ENCODE assay signal across 20 cellular contexts in genomic region chr21:44636209-44637017, GRCh38. TPM values are rescaled to one million over a fixed set of nuclear protein-coding genes. Genes with fewer than 3 reads are reported as not detected.
DNase-seq lines count a peak whose midpoint lies in the region; ATAC-seq and TF ChIP-seq lines count a peak whose summit lies in the region.
"Had no signal": no experiment of that assay in that cellular context is flagged by ENCODE, and none has a peak within 500 bp of the region (broad histone marks: within the 10 kb centered on the region; RNA-seq: fewer than 3 reads in every experiment).

No MANE protein-coding gene starts in this region.

- no peak overlapping the region for H3K4me3 Mint-ChIP-seq in endodermal cell
- H3K4me3 Mint-ChIP-seq in osteocyte (ENCODE audit: unreplicated experiment) = no peak overlapping the region
- H3K4me3 Mint-ChIP-seq: HFFc6, IgD-negative memory B cell had no signal

- no peaks in the 10 kb centered on the region for H3F3A ChIP-seq in smooth muscle cell (ENCODE audit: low read depth)

- H3K79me2 ChIP-seq in smooth muscle cell (ENCODE audit: low read depth) = no peaks in the 10 kb centered on the region

- WGBS in endodermal cell (ENCODE audit: insufficient coverage in 1 of 2, insufficient read length in 1 of 2), 2 experiments = 88 to 94% methylated on average over 9 to 15 of the region's 15 CpGs
- 88% methylated on average over 15 of the region's 15 CpGs for WGBS in smooth muscle cell (ENCODE audit: low lambda C conversion rate)

- ATAC-seq in upper lobe of right lung = peak; percentile 13
- no peak for ATAC-seq in HG03439 (IDR thresholded peaks at IDR 0.05; ENCODE audit: unreplicated experiment)
- ATAC-seq: A549 had no signal

- H3K36me3 ChIP-seq in endodermal cell (ENCODE audit: control insufficient read depth, insufficient read depth, low read length) (no peaks in the 10 kb centered on the region), upper lobe of right lung (no peaks in the 10 kb centered on the region), smooth muscle cell (ENCODE audit: low read depth) (no peaks in the 10 kb centered on the region)
- H3K36me3 ChIP-seq: BE2C, HAP-1 had no signal

- H3K27ac Mint-ChIP-seq in endodermal cell (no peak overlapping the region), osteocyte (ENCODE audit: unreplicated experiment) (no peak overlapping the region)
- H3K27ac Mint-ChIP-seq: HFFc6, IgD-negative memory B cell had no signal

- H3K9me3 ChIP-seq in endodermal cell (ENCODE audit: control insufficient read depth, low read length) = peaks cover 11% of the 10 kb centered on the region
- H3K9me3 ChIP-seq in upper lobe of right lung = peaks cover 2% of the 10 kb centered on the region
- no peaks in the 10 kb centered on the region for H3K9me3 ChIP-seq in smooth muscle cell (replicated peaks; ENCODE audit: low read depth)
- H3K9me3 ChIP-seq: HAP-1 had no signal

- H3K27ac ChIP-seq in coronary artery = no peak overlapping the region
- no peak overlapping the region for H3K27ac ChIP-seq in endodermal cell (ENCODE audit: low read depth, low read length)
- H3K27ac ChIP-seq in upper lobe of right lung = no peak overlapping the region
- no peak overlapping the region for H3K27ac ChIP-seq in smooth muscle cell (ENCODE audit: low read depth)
- H3K27ac ChIP-seq: A549, C4-2B had no signal

- H3K9me3 Mint-ChIP-seq in endodermal cell (peaks cover 21% of the 10 kb centered on the region), osteocyte (ENCODE audit: unreplicated experiment) (peaks cover 16% of the 10 kb centered on the region)

- no peak overlapping the region for H3K4me3 ChIP-seq in coronary artery
- no peak overlapping the region for H3K4me3 ChIP-seq in endodermal cell (ENCODE audit: low read length)
- no peak overlapping the region for H3K4me3 ChIP-seq in upper lobe of right lung
- H3K4me3 ChIP-seq in smooth muscle cell = no peak overlapping the region
- H3K4me3 ChIP-seq: A549, HAP-1 had no signal

- H2AFZ ChIP-seq in smooth muscle cell (ENCODE audit: low read depth) = no peak overlapping the region

- DNase-seq in coronary artery (ENCODE audit: low spot score) (peak; percentile 47), endodermal cell (peak; percentile 5), osteocyte (ENCODE audit: extremely low spot score, unreplicated experiment) (peak; percentile 73), upper lobe of right lung (no peak), HCEC 1CT (no peak), smooth muscle cell (lab: John Stamatoyannopoulos, UW; ENCODE audit: unreplicated experiment) (no peak)
- DNase-seq: BE2C; CD4-positive, alpha-beta memory T cell; DMS153; DMS79 treated with DMSO at 0.1 percent for 48 hours; EL; GOT3; HFFc6 had no signal

- no peaks in the 10 kb centered on the region for H3K4me1 ChIP-seq in endodermal cell (ENCODE audit: control insufficient read depth, insufficient read depth, low read length)
- no peaks in the 10 kb centered on the region for H3K4me1 ChIP-seq in upper lobe of right lung
- no peaks in the 10 kb centered on the region for H3K4me1 ChIP-seq in smooth muscle cell (ENCODE audit: low read depth)
- H3K4me1 ChIP-seq: A549, BE2C, HAP-1 had no signal

- H3K27me3 Mint-ChIP-seq in endodermal cell (ENCODE audit: insufficient read depth) = peaks cover 2% of the 10 kb centered on the region
- H3K27me3 Mint-ChIP-seq in osteocyte (ENCODE audit: unreplicated experiment) = peaks cover 16% of the 10 kb centered on the region

- TF ChIP-seq CTCF in coronary artery (IDR thresholded peaks at IDR 0.05) (no peak), endodermal cell (conservative IDR thresholded peaks at IDR 0.05) (no peak), osteocyte (IDR thresholded peaks at IDR 0.05) (no peak), upper lobe of right lung (IDR thresholded peaks at IDR 0.05) (no peak), smooth muscle cell (IDR thresholded peaks at IDR 0.05; ENCODE audit: borderline replicate concordance, insufficient read depth, poor library complexity, severe bottlenecking) (no peak)

- no peak overlapping the region for H3K9ac ChIP-seq in endodermal cell (ENCODE audit: extremely low read depth, low read length, poor library complexity, severe bottlenecking)
- no peak overlapping the region for H3K9ac ChIP-seq in smooth muscle cell (ENCODE audit: low read depth)

- peaks cover 2% of the 10 kb centered on the region for H3K4me1 Mint-ChIP-seq in endodermal cell
- no peaks in the 10 kb centered on the region for H3K4me1 Mint-ChIP-seq in osteocyte (ENCODE audit: unreplicated experiment)

- H3K27me3 ChIP-seq in endodermal cell (ENCODE audit: control insufficient read depth, insufficient read depth, low read length, poor library complexity, severe bottlenecking) (no peaks in the 10 kb centered on the region), upper lobe of right lung (no peaks in the 10 kb centered on the region), smooth muscle cell (ENCODE audit: low read depth) (no peaks in the 10 kb centered on the region)
- H3K27me3 ChIP-seq: BE2C had no signal

- H3K4me2 ChIP-seq in smooth muscle cell = no peak overlapping the region
- H3K4me2 ChIP-seq: A549 had no signal

- intact Hi-C loops in upper lobe of right lung (cut with DNase I) = no loop called here

- H3K36me3 Mint-ChIP-seq in endodermal cell (ENCODE audit: low read depth) = peaks cover 3% of the 10 kb centered on the region
- no peaks in the 10 kb centered on the region for H3K36me3 Mint-ChIP-seq in osteocyte (ENCODE audit: unreplicated experiment)

- H4K20me1 ChIP-seq in smooth muscle cell (ENCODE audit: low read depth) = no peaks in the 10 kb centered on the region

RNA-seq across cellular contexts. Expression of gene KRTAP10-10, which starts 0.7 kb away (rescaled TPM):
- not detected for total RNA-seq in endodermal cell
- not detected for polyA plus RNA-seq in endodermal cell (2013, experiment 1 of 2)
- polyA plus RNA-seq in endodermal cell (2013, experiment 2 of 2) = not detected
- total RNA-seq in osteocyte = not detected in 2 replicates
- not detected for total RNA-seq in upper lobe of right lung
- total RNA-seq in smooth muscle cell = not detected in 2 replicates
- not detected in 2 replicates for polyA plus RNA-seq in smooth muscle cell
- total RNA-seq: CD4-positive, alpha-beta memory T cell; HFFc6; HT-29 had no signal
- polyA plus RNA-seq: A549; AG04450; CD4-positive, alpha-beta memory T cell; IgD-negative memory B cell had no signal

RNA-seq across cellular contexts. Expression of gene KRTAP10-9, which starts 9.5 kb away (rescaled TPM):
- total RNA-seq in endodermal cell (not detected), osteocyte (not detected in 2 replicates), upper lobe of right lung (not detected), smooth muscle cell (not detected in 2 replicates)
- polyA plus RNA-seq in endodermal cell (2013, experiment 1 of 2) = not detected
- polyA plus RNA-seq in endodermal cell (2013, experiment 2 of 2) = not detected
- polyA plus RNA-seq in smooth muscle cell = not detected in 2 replicates
- total RNA-seq: CD4-positive, alpha-beta memory T cell; HFFc6; HT-29 had no signal
- polyA plus RNA-seq: A549; AG04450; CD4-positive, alpha-beta memory T cell; IgD-negative memory B cell had no signal

RNA-seq across cellular contexts. Expression of gene KRTAP10-11, which starts 9.8 kb away (rescaled TPM):
- total RNA-seq in endodermal cell (not detected), osteocyte (not detected in 2 replicates), upper lobe of right lung (not detected), smooth muscle cell (not detected in 2 replicates)
- not detected for polyA plus RNA-seq in endodermal cell (2013, experiment 1 of 2)
- polyA plus RNA-seq in endodermal cell (2013, experiment 2 of 2) = not detected
- polyA plus RNA-seq in smooth muscle cell = not detected in 2 replicates
- total RNA-seq: CD4-positive, alpha-beta memory T cell; HFFc6; HT-29 had no signal
- polyA plus RNA-seq: A549; AG04450; CD4-positive, alpha-beta memory T cell; IgD-negative memory B cell had no signal

RNA-seq across cellular contexts. Expression of gene KRTAP12-4, which starts 18.0 kb away (rescaled TPM):
- total RNA-seq in endodermal cell (not detected), osteocyte (not detected in 2 replicates), upper lobe of right lung (not detected), smooth muscle cell (not detected in 2 replicates)
- not detected for polyA plus RNA-seq in endodermal cell (2013, experiment 1 of 2)
- polyA plus RNA-seq in endodermal cell (2013, experiment 2 of 2) = not detected
- not detected in 2 replicates for polyA plus RNA-seq in smooth muscle cell
- total RNA-seq: CD4-positive, alpha-beta memory T cell; HFFc6; HT-29 had no signal
- polyA plus RNA-seq: A549; AG04450; CD4-positive, alpha-beta memory T cell; IgD-negative memory B cell had no signal

RNA-seq across cellular contexts. Expression of gene KRTAP12-3, which starts 21.3 kb away (rescaled TPM):
- total RNA-seq in endodermal cell = not detected
- not detected for polyA plus RNA-seq in endodermal cell (2013, experiment 1 of 2)
- not detected for polyA plus RNA-seq in endodermal cell (2013, experiment 2 of 2)
- total RNA-seq in osteocyte = not detected in 2 replicates
- not detected for total RNA-seq in upper lobe of right lung
- not detected in 2 replicates for total RNA-seq in smooth muscle cell
- polyA plus RNA-seq in smooth muscle cell = not detected in 2 replicates
- total RNA-seq: CD4-positive, alpha-beta memory T cell; HFFc6; HT-29 had no signal
- polyA plus RNA-seq: A549, AG04450, IgD-negative memory B cell had no signal

Comparison
In these comparisons a context has a peak if more than half of its experiments do, and no peak if none do; other contexts are left out.
1. DNase-seq: peak in coronary artery (single experiment), endodermal cell (single experiment) and osteocyte (single experiment); none in upper lobe of right lung (single experiment), HCEC 1CT (single experiment) and smooth muscle cell (single experiment).